In the genomic region with DNA sequence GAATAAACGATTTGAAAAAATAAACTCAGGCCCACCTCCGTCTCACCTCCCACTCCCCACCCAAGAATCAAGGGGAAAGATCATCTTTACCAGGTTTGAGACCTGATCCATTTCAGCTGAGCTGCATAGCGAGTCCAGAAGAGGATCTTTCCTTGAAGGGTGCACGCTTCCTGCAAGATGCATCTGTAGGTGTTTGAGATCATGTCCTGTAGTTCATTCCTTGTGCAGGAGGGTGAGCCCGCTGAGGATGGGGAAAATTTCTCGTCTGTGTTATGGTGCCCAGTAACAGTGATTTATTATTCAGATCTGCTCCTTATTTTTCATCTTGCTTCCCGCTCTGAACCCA, we compare ENCODE assay signal across 9 cellular contexts. TPM values are rescaled to one million over a fixed set of nuclear protein-coding genes. Genes with fewer than 3 reads are reported as not detected.
A peak's percentile ranks its signal among the peaks of the same experiment; 100 is the strongest.
DNase-seq lines count a peak whose midpoint lies in the region; ATAC-seq and TF ChIP-seq lines count a peak whose summit lies in the region.
"Had no signal": no experiment of that assay in that cellular context is flagged by ENCODE, and none has a peak within 500 bp of the region (broad histone marks: within the 10 kb centered on the region; RNA-seq: fewer than 3 reads in every experiment).

No MANE protein-coding gene starts in this region.

- H4K20me1 ChIP-seq in KMS-11 (ENCODE audit: insufficient read depth), result no peaks in the 10 kb centered on the region

- no peak for TF ChIP-seq CTCF in C4-2B (conservative IDR thresholded peaks at IDR 0.05)
- no peak for TF ChIP-seq CTCF in KMS-11 (conservative IDR thresholded peaks at IDR 0.05; ENCODE audit: low read depth, low read length)
- no peak for TF ChIP-seq CTCF in breast epithelium (IDR thresholded peaks at IDR 0.05)

- H3K27me3 ChIP-seq in KMS-11 (ENCODE audit: insufficient read depth, low read depth), result no peaks in the 10 kb centered on the region; the same call in 1 of the 2 replicates
- H3K27me3 ChIP-seq in breast epithelium, result no peaks in the 10 kb centered on the region
- H3K27me3 ChIP-seq in muscle layer of duodenum (ENCODE audit: low read depth, low read length), result no peaks in the 10 kb centered on the region

- DNase-seq in breast epithelium (ENCODE audit: low spot score in 2 of 2), result no peak
- no peak for DNase-seq in kidney glomerular epithelial cell (lab: John Stamatoyannopoulos, UW)
- no peak for DNase-seq in NCI-H1048 (lab: John Stamatoyannopoulos, UW)

- peak overlapping the region; percentile 73; the same call in 1 of the 2 replicates for H3K27ac ChIP-seq in C4-2B
- no peak overlapping the region for H3K27ac ChIP-seq in KMS-11
- H3K27ac ChIP-seq in breast epithelium, result no peak overlapping the region
- no peak overlapping the region for H3K27ac ChIP-seq in muscle layer of duodenum (ENCODE audit: low read length)
- H3K27ac ChIP-seq: HL-60 had no signal

- no peak overlapping the region for H3K9ac ChIP-seq in KMS-11

- no peaks in the 10 kb centered on the region for H3K79me2 ChIP-seq in KMS-11 (ENCODE audit: insufficient read depth, low read depth)

- TF ChIP-seq POLR2A in breast epithelium (IDR thresholded peaks at IDR 0.05), result no peak

- H3K4me3 ChIP-seq in KMS-11 (IDR thresholded peaks at IDR 0.05; ENCODE audit: insufficient read depth, low read depth, low read length) (peak overlapping the region; percentile 67), breast epithelium (peak overlapping the region; percentile 55 to 73 (median 67)), muscle layer of duodenum (ENCODE audit: low read depth in 1 of 2, low read length in 2 of 2) (peak overlapping the region; percentile 82 to 89)

- H2AFZ ChIP-seq in KMS-11 (ENCODE audit: low read depth), result peak overlapping the region; percentile 99

- H3K9me3 ChIP-seq in breast epithelium (no peaks in the 10 kb centered on the region), muscle layer of duodenum (ENCODE audit: control insufficient read depth in 1 of 2, low read length in 2 of 2) (no peaks in the 10 kb centered on the region)

- H3K4me1 ChIP-seq in KMS-11 (ENCODE audit: low read depth, poor library complexity, severe bottlenecking) (peaks cover 36% of the 10 kb centered on the region), breast epithelium (no peaks in the 10 kb centered on the region), muscle layer of duodenum (ENCODE audit: control insufficient read depth in 1 of 2, insufficient read depth in 2 of 2, low read length in 2 of 2) (peaks cover 0 to 17% of the 10 kb centered on the region in 2 donors)

- no peaks in the 10 kb centered on the region for H3K36me3 ChIP-seq in KMS-11 (ENCODE audit: insufficient read depth)
- H3K36me3 ChIP-seq in breast epithelium, result no peaks in the 10 kb centered on the region
- no peaks in the 10 kb centered on the region for H3K36me3 ChIP-seq in muscle layer of duodenum (ENCODE audit: control insufficient read depth in 1 of 2, insufficient read depth in 2 of 2, low read length in 2 of 2)

- no peak for ATAC-seq in HG02870 (IDR thresholded peaks at IDR 0.05; ENCODE audit: unreplicated experiment)
- ATAC-seq in GM18867 (IDR thresholded peaks at IDR 0.05; ENCODE audit: unreplicated experiment), result no peak

- H3K4me2 ChIP-seq in KMS-11, result peak overlapping the region; percentile 79; the same call in 1 of the 2 replicates

- intact Hi-C loops in breast epithelium (cut with DNase I; ENCODE audit: low total_unique reads), result no loop called here

RNA-seq across cellular contexts. Expression of a gene that starts 0.6 kb away (rescaled TPM):
- 1 to 10 TPM in 1 of 3 donors, under 1 TPM in 1, not detected in 1; 0.29 to 1.3 TPM for total RNA-seq in breast epithelium

RNA-seq across cellular contexts. Expression of a gene that starts 0.8 kb away (rescaled TPM):
- 10 to 100 TPM in 2 of 3 donors, 1 to 10 TPM in 1; 6.3 to 62.7 (median 10.2) TPM for total RNA-seq in breast epithelium

RNA-seq across cellular contexts. Expression of a gene that starts 26.8 kb away (rescaled TPM):
- total RNA-seq in breast epithelium, result 100 to 1,000 TPM; 134 to 227 (median 188) TPM
